In the genomic region with DNA sequence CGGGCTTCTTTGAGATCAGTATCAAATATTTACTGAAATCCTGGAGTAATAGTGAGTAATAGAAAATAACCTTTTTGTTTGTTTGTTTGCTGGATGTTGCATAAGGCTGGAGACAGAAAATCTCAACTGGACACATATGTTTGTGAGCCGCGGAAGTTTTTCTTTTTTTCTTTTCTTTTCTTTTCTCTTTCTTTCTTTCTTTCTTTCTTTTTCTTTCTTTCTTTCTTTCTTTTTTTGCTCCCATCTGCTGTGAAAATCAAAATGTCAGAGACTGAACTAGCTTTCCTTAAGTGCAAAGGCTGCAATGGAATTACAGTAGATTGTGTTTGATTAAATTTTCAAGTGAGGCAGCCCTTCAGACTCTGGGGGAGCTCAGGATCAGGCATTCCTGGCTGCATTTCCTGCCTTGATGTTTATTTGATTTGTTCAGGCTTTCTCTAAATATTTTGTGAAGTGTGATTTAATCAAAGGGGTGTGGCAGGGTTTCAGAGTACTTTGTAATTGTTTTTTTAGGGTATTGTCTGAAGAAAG, we compare ENCODE assay signal across 8 cellular contexts. TPM values are rescaled to one million over a fixed set of nuclear protein-coding genes. Genes with fewer than 3 reads are reported as not detected.
DNase-seq lines count a peak whose midpoint lies in the region; ATAC-seq and TF ChIP-seq lines count a peak whose summit lies in the region.

No MANE protein-coding gene starts in this region.

- no peak for ATAC-seq in naive thymus-derived CD8-positive, alpha-beta T cell
- ATAC-seq in GM19023 (IDR thresholded peaks at IDR 0.05; ENCODE audit: unreplicated experiment) (no peak), GM18867 (IDR thresholded peaks at IDR 0.05; ENCODE audit: unreplicated experiment) (no peak)

- H3K36me3 Mint-ChIP-seq in naive thymus-derived CD8-positive, alpha-beta T cell = peaks cover 0 to 3% (median 0%) of the 10 kb centered on the region in 3 donors

- peaks cover 4 to 36% (median 16%) of the 10 kb centered on the region in 4 donors for H3K4me1 Mint-ChIP-seq in naive thymus-derived CD8-positive, alpha-beta T cell

- H3K4me2 ChIP-seq in BLaER1 treated with 17β-estradiol and CSF1 and Interleukin-3, amounts not matched to agents 10 nM and 100 nM = peak overlapping the region; percentile 88 to 98 (median 94)

- peaks cover 0 to 29% (median 10%) of the 10 kb centered on the region in 10 experiments; a peak in 15 of 20 replicates for H3K4me1 ChIP-seq in BLaER1 treated with 17β-estradiol and CSF1 and Interleukin-3, amounts not matched to agents 10 nM and 100 nM

- H3K9ac ChIP-seq in BLaER1 treated with 17β-estradiol and CSF1 and Interleukin-3, amounts not matched to agents 10 nM and 100 nM = peak overlapping the region in 6 of 11 experiments; percentile 42 to 76 (median 65); a peak in 6 of 22 replicates

- peak overlapping the region; percentile 85 to 95 (median 91) for H3K4me3 Mint-ChIP-seq in naive thymus-derived CD8-positive, alpha-beta T cell

- peaks cover 37 to 52% (median 43%) of the 10 kb centered on the region in 11 experiments for H3K27me3 ChIP-seq in BLaER1 treated with 17β-estradiol and CSF1 and Interleukin-3, amounts not matched to agents 10 nM and 100 nM
- no peaks in the 10 kb centered on the region for H3K27me3 ChIP-seq in MG63

- POLR2A ChIA-PET in naive thymus-derived CD8-positive, alpha-beta T cell (lab: Charles Lee) = no interaction called here

- H3K9me3 ChIP-seq in BLaER1 treated with 17β-estradiol and CSF1 and Interleukin-3, amounts not matched to agents 10 nM and 100 nM (replicated peaks in 1 of 11) = no peaks in the 10 kb centered on the region
- H3K9me3 ChIP-seq in MG63 = no peaks in the 10 kb centered on the region

- no peak overlapping the region; a peak in 1 of 22 replicates for H3K27ac ChIP-seq in BLaER1 treated with 17β-estradiol and CSF1 and Interleukin-3, amounts not matched to agents 10 nM and 100 nM
- H3K27ac ChIP-seq in cingulate gyrus (ENCODE audit: low read depth, low read length) = peak overlapping the region; percentile 81

- H3K27me3 Mint-ChIP-seq in naive thymus-derived CD8-positive, alpha-beta T cell = peaks cover 10 to 20% (median 12%) of the 10 kb centered on the region in 5 donors

- DNase-seq in MG63 (peak; percentile 5), erythroblast (lab: John Stamatoyannopoulos, UW) (no peak), NCI-H446 (lab: John Stamatoyannopoulos, UW) (no peak)
- DNase-seq in naive thymus-derived CD8-positive, alpha-beta T cell = no peak

- H3K4me3 ChIP-seq in BLaER1 treated with 17β-estradiol and CSF1 and Interleukin-3, amounts not matched to agents 10 nM and 100 nM = peak overlapping the region; percentile 60 to 80 (median 68)
- peak overlapping the region; percentile 63 for H3K4me3 ChIP-seq in MG63

- peaks cover 0 to 11% (median 0%) of the 10 kb centered on the region in 11 experiments; a peak in 3 of 22 replicates for H4K20me1 ChIP-seq in BLaER1 treated with 17β-estradiol and CSF1 and Interleukin-3, amounts not matched to agents 10 nM and 100 nM

- no peak for TF ChIP-seq POLR2A in erythroblast (IDR thresholded peaks at IDR 0.05; ENCODE audit: low read length)

- peak overlapping the region; percentile 12 to 91 (median 68) for H3K27ac Mint-ChIP-seq in naive thymus-derived CD8-positive, alpha-beta T cell

- no peaks in the 10 kb centered on the region for H3K36me3 ChIP-seq in BLaER1 treated with 17β-estradiol and CSF1 and Interleukin-3, amounts not matched to agents 10 nM and 100 nM
- H3K36me3 ChIP-seq in MG63 = no peaks in the 10 kb centered on the region

- H3K9me3 Mint-ChIP-seq in naive thymus-derived CD8-positive, alpha-beta T cell = no peaks in the 10 kb centered on the region

RNA-seq across cellular contexts. Expression of gene FRY, which starts 0.3 kb away (rescaled TPM):
- total RNA-seq in MG63 (2014; rRNA removed; shearing (Covaris generic); ENCODE audit: low replicate concordance) = 0.79 and 1.6 TPM in 2 replicates
- total RNA-seq in naive thymus-derived CD8-positive, alpha-beta T cell = 1 to 10 TPM; 1.2 to 1.4 TPM
- polyA plus RNA-seq in naive thymus-derived CD8-positive, alpha-beta T cell = under 1 TPM; 0.08 to 0.40 (median 0.40) TPM
